Comparison of ENCODE assay signal across 26 cellular contexts in genomic region chr20:41510847-41511453, GRCh38.
DNase-seq lines count a peak whose midpoint lies in the region; ATAC-seq and TF ChIP-seq lines count a peak whose summit lies in the region.
"Had no signal": no experiment of that assay in that cellular context is flagged by ENCODE, and none has a peak within 500 bp of the region (broad histone marks: within the 10 kb centered on the region; RNA-seq: fewer than 3 reads in every experiment).

No MANE protein-coding gene starts in this region.

- H3K4me2 ChIP-seq in IMR-90 (ENCODE audit: low read depth, low read length) = no peak overlapping the region
- H3K4me2 ChIP-seq: PC-9, SK-N-SH had no signal

- no TSS peak for BruUV-seq in IMR-90 (replicated peaks; lab: Mats Ljungman, UMichigan)

- no peak for TF ChIP-seq RAD21 in IMR-90 (IDR thresholded peaks at IDR 0.05; ENCODE audit: low read length)

- peaks cover 5 to 32% of the 10 kb centered on the region in 2 experiments; a peak in 2 of 4 replicates for H3K79me1 ChIP-seq in IMR-90 (ENCODE audit: low read depth in 1 of 2, low read length in 2 of 2)

- no peak overlapping the region for H2AK9ac ChIP-seq in IMR-90 (replicated peaks; ENCODE audit: low read depth, low read length, poor library complexity)

- H4K20me1 ChIP-seq in IMR-90 (ENCODE audit: insufficient read depth, low read length) = no peaks in the 10 kb centered on the region

- TF ChIP-seq POLR2A in IMR-90 (IDR thresholded peaks at IDR 0.05; ENCODE audit: low read depth, low read length) (no peak), erythroblast (IDR thresholded peaks at IDR 0.05; ENCODE audit: low read length) (no peak), transverse colon (IDR thresholded peaks at IDR 0.05) (no peak)

- H2AFZ ChIP-seq in IMR-90 (replicated peaks; ENCODE audit: low read length, poor library complexity) = no peak overlapping the region
- H2AFZ ChIP-seq: PC-9 had no signal

- H4K8ac ChIP-seq in IMR-90 (ENCODE audit: low read depth in 2 of 2, low read length in 2 of 2) = no peak overlapping the region

- no peak overlapping the region for H3K56ac ChIP-seq in IMR-90 (ENCODE audit: extremely low read depth, insufficient read depth, low read length)

- H3K4me3 Mint-ChIP-seq in nephron = no peak overlapping the region
- H3K4me3 Mint-ChIP-seq: activated CD4-positive, alpha-beta T cell treated with anti-CD3 and anti-CD28 coated beads for 36 hours; activated CD8-positive, alpha-beta T cell treated with anti-CD3 and anti-CD28 coated beads for 36 hours; activated naive CD4-positive, alpha-beta T cell treated with anti-CD3 and anti-CD28 coated beads, Interleukin-2, amount 10 ng/mL, durations not matched to agents 7 days and 5 days; HFFc6 had no signal

- H3K9me1 ChIP-seq in IMR-90 (ENCODE audit: insufficient read depth, low read length) = peaks cover 8% of the 10 kb centered on the region; the same call in 1 of the 2 replicates

- peaks cover 10% of the 10 kb centered on the region for H3K36me3 ChIP-seq in IMR-90 (ENCODE audit: control insufficient read depth, insufficient read depth, low read length)
- no peaks in the 10 kb centered on the region for H3K36me3 ChIP-seq in transverse colon

- H3K4me1 Mint-ChIP-seq in nephron = peaks cover 27% of the 10 kb centered on the region

- H4K91ac ChIP-seq in IMR-90 (ENCODE audit: insufficient read depth, low read depth, low read length) = no peak overlapping the region

- H3K27ac ChIP-seq in IMR-90 (ENCODE audit: insufficient read depth, low read length) (no peak overlapping the region), transverse colon (peak overlapping the region; percentile 0 to 76 (median 76))
- H3K27ac ChIP-seq: PC-9 had no signal

- no peak overlapping the region for H2BK15ac ChIP-seq in IMR-90 (ENCODE audit: low read depth, low read length)

- no peak for TF ChIP-seq EP300 in transverse colon (IDR thresholded peaks at IDR 0.05; ENCODE audit: low read depth)

- H2BK5ac ChIP-seq in IMR-90 (ENCODE audit: low read depth, low read length, poor library complexity, severe bottlenecking) = no peak overlapping the region

- intact Hi-C loops in IMR-90 (cut with micrococcal nuclease) (no loop called here), transverse colon (cut with DNase I; ENCODE audit: low total_unique reads) (no loop called here)

- H3K4me3 ChIP-seq in IMR-90 (ENCODE audit: insufficient read depth, low read depth, low read length) (no peak overlapping the region), transverse colon (no peak overlapping the region)
- H3K4me3 ChIP-seq: adrenal gland, dorsolateral prefrontal cortex, left lung, PC-9 had no signal

- peaks cover 71% of the 10 kb centered on the region for H3K36me3 Mint-ChIP-seq in nephron (ENCODE audit: low read depth)

- H3K27me3 Mint-ChIP-seq in nephron (ENCODE audit: low read depth) = no peaks in the 10 kb centered on the region
- H3K27me3 Mint-ChIP-seq: activated CD4-positive, alpha-beta T cell treated with anti-CD3 and anti-CD28 coated beads for 36 hours; activated CD8-positive, alpha-beta T cell treated with anti-CD3 and anti-CD28 coated beads for 36 hours; activated naive CD4-positive, alpha-beta T cell treated with anti-CD3 and anti-CD28 coated beads, Interleukin-2, amount 10 ng/mL, durations not matched to agents 7 days and 5 days had no signal

- CTCF ChIA-PET in IMR-90 (lab: Yijun Ruan, JAX) = interaction anchor here (0.7 kb wide), 1 partner anchor 22 kb away, joined by 3 read pairs; no protein-coding TSS in a partner anchor

- H2AK5ac ChIP-seq in IMR-90 (ENCODE audit: low read depth, low read length) = no peak overlapping the region

- in situ Hi-C loops in IMR-90 (cut with MboI; ENCODE audit: low sequenced_read_pairs) (no loop called here), transverse colon (cut with MboI; ENCODE audit: low pct_ligation_motif_present in 1 of 4, low pct_unique_long_range_greater_than_20kb in 1 of 4, low sequenced_read_pairs in 3 of 4) (no loop called here)

- H3K27ac Mint-ChIP-seq in nephron = peak overlapping the region; percentile 62 to 89 (median 81)
- H3K27ac Mint-ChIP-seq: activated CD4-positive, alpha-beta T cell treated with anti-CD3 and anti-CD28 coated beads for 36 hours; activated CD8-positive, alpha-beta T cell treated with anti-CD3 and anti-CD28 coated beads for 36 hours; HFFc6 had no signal

- dilution Hi-C loops in IMR-90 (cut with HindIII; ENCODE audit: low sequenced_read_pairs, unreplicated experiment) = no loop called here

- H3K27me3 ChIP-seq in IMR-90 (ENCODE audit: control insufficient read depth, insufficient read depth, low read length) = no peaks in the 10 kb centered on the region
- no peaks in the 10 kb centered on the region for H3K27me3 ChIP-seq in transverse colon
- H3K27me3 ChIP-seq: adrenal gland, dorsolateral prefrontal cortex, left lung had no signal

- no peak overlapping the region for H3K23ac ChIP-seq in IMR-90 (ENCODE audit: low read depth, low read length)

- H3K9me3 Mint-ChIP-seq in nephron = peaks cover 5% of the 10 kb centered on the region
- H3K9me3 Mint-ChIP-seq: activated CD8-positive, alpha-beta T cell treated with anti-CD3 and anti-CD28 coated beads for 36 hours; activated naive CD4-positive, alpha-beta T cell treated with anti-CD3 and anti-CD28 coated beads, Interleukin-2, amount 10 ng/mL, durations not matched to agents 7 days and 5 days; HFFc6 had no signal

- TF ChIP-seq CTCF in IMR-90 (conservative IDR thresholded peaks at IDR 0.05; ENCODE audit: low read depth, low read length) (no peak), nephron (IDR thresholded peaks at IDR 0.05; ENCODE audit: unreplicated experiment in 3 of 3) (no peak), transverse colon (IDR thresholded peaks at IDR 0.05) (no peak)

- H2BK20ac ChIP-seq in IMR-90 (ENCODE audit: low read depth, low read length) = no peak overlapping the region

- H3K14ac ChIP-seq in IMR-90 (replicated peaks; ENCODE audit: low read depth, low read length) = no peak overlapping the region

- no peak overlapping the region for H3K4ac ChIP-seq in IMR-90 (ENCODE audit: low read depth, low read length)

- H3K9me3 ChIP-seq in IMR-90 (ENCODE audit: control insufficient read depth, insufficient read depth, low read length) (no peaks in the 10 kb centered on the region), transverse colon (no peaks in the 10 kb centered on the region)
- H3K9me3 ChIP-seq: adrenal gland, Caco-2, left lung, SK-N-SH had no signal

- WGBS in IMR-90 (ENCODE audit: extremely low coverage in 2 of 2, insufficient read length in 1 of 2), 2 experiments = 40% methylated on average over 1 of the region's 5 CpGs; no CpG with 5 or more reads in 1 of the 2 experiments
- WGBS in transverse colon (ENCODE audit: low coverage in 1 of 2), 2 donors = 45 to 49% methylated on average over 5 of the region's 5 CpGs

- POLR2A ChIA-PET in IMR-90 (lab: Charles Lee; ENCODE audit: unreplicated experiment) = no interaction called here

- no peak overlapping the region for H2BK120ac ChIP-seq in IMR-90 (ENCODE audit: low read depth, low read length)

- peaks cover 17% of the 10 kb centered on the region for H3K4me1 ChIP-seq in IMR-90 (ENCODE audit: control insufficient read depth, insufficient read depth, low read length)
- H3K4me1 ChIP-seq in transverse colon = peaks cover 26 to 48% (median 45%) of the 10 kb centered on the region in 4 donors

- no peak overlapping the region for H4K5ac ChIP-seq in IMR-90 (ENCODE audit: low read depth, low read length)

- no peak for DNase-seq in IMR-90
- peak; percentile 29 to 46 for DNase-seq in erythroblast (lab: John Stamatoyannopoulos, UW)
- no peak for DNase-seq in transverse colon
- no peak for DNase-seq in NCI-H2227 treated with DMSO at 0.1 percent for 48 hours (lab: John Stamatoyannopoulos, UW)
- no peak for DNase-seq in NCI-H1694 (lab: John Stamatoyannopoulos, UW)
- DNase-seq in SW480 (ENCODE audit: low spot score) = no peak
- DNase-seq: activated CD4-positive, alpha-beta T cell treated with anti-CD3 and anti-CD28 coated beads for 36 hours; activated CD8-positive, alpha-beta T cell treated with anti-CD3 and anti-CD28 coated beads for 36 hours; activated naive CD4-positive, alpha-beta T cell treated with anti-CD3 and anti-CD28 coated beads, Interleukin-2, amount 10 ng/mL, durations not matched to agents 7 days and 5 days; Caco-2; DMS79; GF-D8; HFFc6; KBM-7; left lung; NCI-H1092 treated with DMSO at 0.1 percent for 48 hours; NCI-H1930; NCI-H69; PC-9; SK-N-SH; stimulated activated CD4-positive, alpha-beta T cell treated with anti-CD3 and anti-CD28 coated beads, Interleukin-15, amount 100 ng/mL, for 24 hours; stimulated activated CD4-positive, alpha-beta T cell treated with anti-CD3 and anti-CD28 coated beads, Interleukin-4, amount 100 ng/mL, for 4 hours; trophoblast cell had no signal

- no peak overlapping the region for H3K18ac ChIP-seq in IMR-90 (ENCODE audit: low read depth, low read length)

- H3K9ac ChIP-seq in IMR-90 (ENCODE audit: low read depth, low read length) = no peak overlapping the region
- H3K9ac ChIP-seq: SK-N-SH had no signal

- no peak for ATAC-seq in IMR-90 (ENCODE audit: low read depth)
- ATAC-seq: activated CD4-positive, alpha-beta T cell treated with anti-CD3 and anti-CD28 coated beads for 36 hours; activated CD8-positive, alpha-beta T cell treated with anti-CD3 and anti-CD28 coated beads for 36 hours had no signal

TF ChIP-seq in IMR-90, 13 proteins besides CTCF, POLR2A, EP300 and RAD21:
- TF ChIP-seq MXI1 (IDR thresholded peaks at IDR 0.05; ENCODE audit: borderline replicate concordance, low read depth, low read length) (no peak), FOS (IDR thresholded peaks at IDR 0.05; ENCODE audit: low read depth, low read length) (no peak), RFX5 (IDR thresholded peaks at IDR 0.05; ENCODE audit: low read depth, low read length) (no peak), MAFK (IDR thresholded peaks at IDR 0.05; ENCODE audit: low read depth, low read length) (peak; percentile 90), SMC3 (IDR thresholded peaks at IDR 0.05; ENCODE audit: low read depth, low read length) (no peak)

Comparison
In these comparisons a context has a peak if more than half of its experiments do, and no peak if none do; other contexts are left out.
1. DNase-seq: peak in erythroblast (2 of 2); none in IMR-90 (single experiment), transverse colon (single experiment), NCI-H2227 treated with DMSO at 0.1 percent for 48 hours (single experiment), NCI-H1694 (single experiment) and SW480 (single experiment).